ENCODE assay signal across 9 cellular contexts in genomic region chr4:169070895-169071218, GRCh38.
DNase-seq lines count a peak whose midpoint lies in the region; ATAC-seq and TF ChIP-seq lines count a peak whose summit lies in the region.
"Had no signal": no experiment of that assay in that cellular context is flagged by ENCODE, and none has a peak within 500 bp of the region (broad histone marks: within the 10 kb centered on the region; RNA-seq: fewer than 3 reads in every experiment).

No MANE protein-coding gene starts in this region.

- H3K36me3 Mint-ChIP-seq in mesothelial cell of epicardium = no peaks in the 10 kb centered on the region
- H3K36me3 Mint-ChIP-seq in activated naive CD4-positive, alpha-beta T cell treated with anti-CD3 and anti-CD28 coated beads, Interleukin-2, amount 50 U/mL, for 72 hours = no peaks in the 10 kb centered on the region

- H3K27me3 Mint-ChIP-seq in mesothelial cell of epicardium (ENCODE audit: low read depth) = no peaks in the 10 kb centered on the region

- peaks cover 48% of the 10 kb centered on the region for H3K4me1 Mint-ChIP-seq in mesothelial cell of epicardium

- no peak overlapping the region for H3K4me3 Mint-ChIP-seq in mesothelial cell of epicardium

- peak overlapping the region; percentile 98 for H3K27ac Mint-ChIP-seq in mesothelial cell of epicardium
- H3K27ac Mint-ChIP-seq in activated naive CD4-positive, alpha-beta T cell treated with anti-CD3 and anti-CD28 coated beads, Interleukin-2, amount 50 U/mL, for 72 hours = no peak overlapping the region

- ATAC-seq in activated naive CD4-positive, alpha-beta T cell treated with anti-CD3 and anti-CD28 coated beads, Interleukin-2, amount 50 U/mL, for 72 hours = no peak

- DNase-seq in D341Med (ENCODE audit: low spot score) (peak; percentile 51), LoVo (ENCODE audit: low spot score) (peak; percentile 43), amniotic epithelial cell (ENCODE audit: low read depth) (peak; percentile 34), mesothelial cell of epicardium (ENCODE audit: low spot score in 2 of 2, unreplicated experiment in 2 of 2) (no peak), NOMO-1 treated with DMSO at 0.1 percent for 48 hours (lab: John Stamatoyannopoulos, UW; ENCODE audit: unreplicated experiment) (no peak), NCI-H1694 (lab: John Stamatoyannopoulos, UW) (no peak), AML-193 (lab: John Stamatoyannopoulos, UW) (no peak)
- DNase-seq in activated naive CD4-positive, alpha-beta T cell treated with anti-CD3 and anti-CD28 coated beads, Interleukin-2, amount 50 U/mL, for 72 hours (ENCODE audit: low spot score in 2 of 2) = no peak
- DNase-seq: effector CD8-positive, alpha-beta T cell had no signal

- TF ChIP-seq CTCF in mesothelial cell of epicardium (IDR thresholded peaks at IDR 0.05; ENCODE audit: unreplicated experiment) = no peak

- no peaks in the 10 kb centered on the region for H3K9me3 Mint-ChIP-seq in mesothelial cell of epicardium
- no peaks in the 10 kb centered on the region for H3K9me3 Mint-ChIP-seq in activated naive CD4-positive, alpha-beta T cell treated with anti-CD3 and anti-CD28 coated beads, Interleukin-2, amount 50 U/mL, for 72 hours

Comparison
In these comparisons a context has a peak if more than half of its experiments do, and no peak if none do; other contexts are left out.
1. DNase-seq: peak in D341Med (single experiment), LoVo (single experiment) and amniotic epithelial cell (single experiment); none in mesothelial cell of epicardium (0 of 2), NOMO-1 treated with DMSO at 0.1 percent for 48 hours (single experiment), NCI-H1694 (single experiment), activated naive CD4-positive, alpha-beta T cell treated with anti-CD3 and anti-CD28 coated beads, Interleukin-2, amount 50 U/mL, for 72 hours (0 of 2) and AML-193 (0 of 2).